9 cellular contexts compared by ENCODE assay signal in the genomic region with DNA sequence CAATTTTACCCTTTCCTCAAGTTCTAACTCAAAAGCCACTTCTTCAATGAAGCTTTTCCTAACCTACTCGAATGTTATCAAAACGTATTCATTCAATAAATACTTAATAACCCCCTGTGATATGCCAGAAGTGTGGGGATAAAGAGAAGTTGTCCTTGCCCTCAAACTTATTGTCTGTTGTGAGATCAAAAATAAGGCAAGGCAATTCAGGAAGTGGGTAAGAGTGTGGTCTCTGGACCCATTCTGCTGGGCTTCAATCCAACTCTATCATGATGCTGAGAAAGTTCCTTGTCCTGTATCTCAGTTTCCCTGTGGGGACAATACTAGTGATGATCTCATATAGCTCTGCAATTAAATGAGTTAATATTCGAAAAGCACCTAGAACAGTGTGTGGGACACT.
"Had no signal": no experiment of that assay in that cellular context is flagged by ENCODE, and none has a peak within 500 bp of the region (broad histone marks: within the 10 kb centered on the region; RNA-seq: fewer than 3 reads in every experiment).

No MANE protein-coding gene starts in this region.

- H3K36me3 Mint-ChIP-seq: naive thymus-derived CD8-positive, alpha-beta T cell had no signal

- H3K4me3 Mint-ChIP-seq: activated CD4-positive, alpha-beta T cell treated with anti-CD3 and anti-CD28 coated beads for 36 hours; activated T-cell treated with anti-CD3 and anti-CD28 coated beads, Interleukin-2, amount 50 U/mL, for 24 hours; naive thymus-derived CD8-positive, alpha-beta T cell; T-helper 1 cell treated with Interleukin-12 subunit alpha and Interleukin-12 subunit beta and Interleukin-4 antibody, amounts not matched to agents 30 μg/mL and 1 μg/mL, for 36 hours had no signal

- H3K9me3 Mint-ChIP-seq: activated T-cell treated with anti-CD3 and anti-CD28 coated beads, Interleukin-2, amount 50 U/mL, for 24 hours had no signal

- DNase-seq: activated CD4-positive, alpha-beta T cell treated with anti-CD3 and anti-CD28 coated beads for 36 hours; activated gamma-delta T cell; activated T-cell treated with anti-CD3 and anti-CD28 coated beads, Interleukin-2, amount 50 U/mL, for 24 hours; foreskin keratinocyte; left colon; naive thymus-derived CD8-positive, alpha-beta T cell; right cardiac atrium; small intestine had no signal

- ATAC-seq: activated CD4-positive, alpha-beta T cell treated with anti-CD3 and anti-CD28 coated beads for 36 hours; foreskin keratinocyte; left colon; naive thymus-derived CD8-positive, alpha-beta T cell; right cardiac atrium had no signal

- H3K27ac Mint-ChIP-seq: activated CD4-positive, alpha-beta T cell treated with anti-CD3 and anti-CD28 coated beads for 36 hours; activated T-cell treated with anti-CD3 and anti-CD28 coated beads, Interleukin-2, amount 50 U/mL, for 24 hours; T-helper 1 cell treated with Interleukin-12 subunit alpha and Interleukin-12 subunit beta and Interleukin-4 antibody, amounts not matched to agents 30 μg/mL and 1 μg/mL, for 36 hours had no signal
